ENCODE assay signal across 8 cellular contexts in the genomic region with DNA sequence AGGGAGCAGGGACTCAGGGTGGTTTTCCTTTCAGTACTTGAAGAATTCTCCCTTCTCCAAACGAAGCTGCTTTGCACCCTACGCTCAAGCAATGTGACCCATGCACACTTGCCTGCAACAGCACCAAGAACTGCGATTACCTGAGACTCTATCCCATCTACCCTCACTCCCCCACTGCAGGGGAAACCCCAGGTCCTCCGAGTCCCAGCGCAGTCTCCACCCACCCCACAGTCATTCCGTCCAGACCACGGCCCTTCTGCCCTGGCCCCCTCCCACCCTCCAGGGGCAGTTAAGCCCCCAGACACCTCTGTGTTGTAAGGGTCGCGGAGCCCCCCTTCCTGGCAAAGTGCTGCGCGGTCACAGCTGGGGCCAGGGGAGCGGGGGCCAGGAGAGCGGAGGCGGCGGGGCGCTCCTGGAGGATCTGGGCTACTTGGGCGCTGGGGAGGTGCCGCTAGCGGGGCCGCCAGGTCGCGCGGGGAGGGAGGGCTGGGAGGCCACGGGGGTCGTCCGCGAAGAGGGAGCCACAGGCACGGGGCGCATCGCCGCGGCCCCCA. TPM values are rescaled to one million over a fixed set of nuclear protein-coding genes. Genes with fewer than 3 reads are reported as not detected.
DNase-seq lines count a peak whose midpoint lies in the region; ATAC-seq and TF ChIP-seq lines count a peak whose summit lies in the region.
"Not testable (repeated sequence)": the region's sequence is repeated elsewhere in the genome, so short reads cannot be mapped to it uniquely, and the experiment has no call there.

No MANE protein-coding gene starts in this region.

- not testable (repeated sequence) for H3K27ac Mint-ChIP-seq in Calu3 (ENCODE audit: unreplicated experiment); activated CD4-positive, alpha-beta T cell treated with anti-CD3 and anti-CD28 coated beads for 36 hours
- H3K27ac Mint-ChIP-seq in central memory CD8-positive, alpha-beta T cell (ENCODE audit: low read depth): peak overlapping the region; percentile 22

- WGBS in hepatocyte (ENCODE audit: low lambda C conversion rate, missing lambda C conversion rate): 0% methylated on average over 1 of the region's 32 CpGs
- 0 to 4% (median 2%) methylated on average over 7 to 32 of the region's 32 CpGs for WGBS in stomach, 5 donors

- BruUV-seq in Calu3 (replicated peaks; lab: Mats Ljungman, UMichigan): not testable (repeated sequence)

- peak overlapping the region; percentile 63 for H3K4me3 Mint-ChIP-seq in Calu3 (ENCODE audit: low read depth, unreplicated experiment)
- H3K4me3 Mint-ChIP-seq in activated CD4-positive, alpha-beta T cell treated with anti-CD3 and anti-CD28 coated beads for 36 hours: peak overlapping the region; percentile 73
- peak overlapping the region; percentile 81 for H3K4me3 Mint-ChIP-seq in central memory CD8-positive, alpha-beta T cell

- intact Hi-C loops in Calu3 (cut with micrococcal nuclease; ENCODE audit: unreplicated experiment): loop anchor here (2.0 kb wide), 1 partner anchor 17 kb away; no protein-coding TSS in a partner anchor
- intact Hi-C loops in activated CD4-positive, alpha-beta T cell treated with anti-CD3 and anti-CD28 coated beads for 36 hours (cut with DNase I, micrococcal nuclease): loop anchor here in 1 of 2 experiments (1.0 kb wide), 1 partner anchor 176 kb away; no protein-coding TSS in a partner anchor
- intact Hi-C loops in stomach (cut with DNase I; ENCODE audit: low total_unique reads): not testable (repeated sequence)

- H4K20me1 ChIP-seq in hepatocyte (ENCODE audit: insufficient read depth, poor library complexity, severe bottlenecking); neural cell (ENCODE audit: insufficient read depth): not testable (repeated sequence)

- H3K9ac ChIP-seq in neural cell (ENCODE audit: low read length): peak overlapping the region; percentile 39

- H3K36me3 ChIP-seq in H7 (replicated peaks; ENCODE audit: control insufficient read depth, insufficient read depth, low read length); hepatocyte (replicated peaks; ENCODE audit: insufficient read depth, low read depth); neural cell (ENCODE audit: insufficient read depth, low read length); stomach: not testable (repeated sequence)

- not testable (repeated sequence) for H3K4me1 ChIP-seq in hepatocyte (ENCODE audit: insufficient read depth)
- H3K4me1 ChIP-seq in stomach: peaks cover 8 to 23% (median 16%) of the 10 kb centered on the region in 4 donors

- not testable (repeated sequence) for TF ChIP-seq POLR2A in stomach (IDR thresholded peaks at IDR 0.05)

- H3K27ac ChIP-seq in hepatocyte; neural cell (ENCODE audit: low read length): not testable (repeated sequence)
- peak overlapping the region in 2 of 5 donors; percentile 46 to 61 for H3K27ac ChIP-seq in stomach

- not testable (repeated sequence) for DNase-seq in Calu3; H7; activated CD4-positive, alpha-beta T cell treated with anti-CD3 and anti-CD28 coated beads for 36 hours; central memory CD8-positive, alpha-beta T cell (ENCODE audit: low spot score in 2 of 2); hepatocyte (ENCODE audit: low spot score); stomach

- peak overlapping the region; percentile 34 for H2AFZ ChIP-seq in hepatocyte
- not testable (repeated sequence) for H2AFZ ChIP-seq in neural cell (ENCODE audit: low read depth, low read length)

- H3K9me3 ChIP-seq in hepatocyte (ENCODE audit: low read depth); neural cell (ENCODE audit: low read length); stomach: not testable (repeated sequence)

- not testable (repeated sequence) for H3K4me1 Mint-ChIP-seq in Calu3 (ENCODE audit: low read depth, unreplicated experiment)
- H3K4me1 Mint-ChIP-seq in activated CD4-positive, alpha-beta T cell treated with anti-CD3 and anti-CD28 coated beads for 36 hours: peaks cover 14% of the 10 kb centered on the region
- H3K4me1 Mint-ChIP-seq in central memory CD8-positive, alpha-beta T cell: peaks cover 14% of the 10 kb centered on the region

- H3K36me3 Mint-ChIP-seq in Calu3 (ENCODE audit: insufficient read depth, unreplicated experiment); activated CD4-positive, alpha-beta T cell treated with anti-CD3 and anti-CD28 coated beads for 36 hours (ENCODE audit: low read depth); central memory CD8-positive, alpha-beta T cell (ENCODE audit: insufficient read depth): not testable (repeated sequence)

- H3K27me3 ChIP-seq in H7 (ENCODE audit: control insufficient read depth, insufficient read depth, low read length) (peaks cover 20% of the 10 kb centered on the region), neural cell (ENCODE audit: insufficient read depth, low read depth, low read length) (peaks cover 22% of the 10 kb centered on the region)
- H3K27me3 ChIP-seq in hepatocyte, stomach: not testable (repeated sequence)

- H3K4me3 ChIP-seq in H7 (ENCODE audit: insufficient read depth, low read depth, low read length) (peak overlapping the region; percentile 75), hepatocyte (peak overlapping the region; percentile 37), neural cell (ENCODE audit: low read length) (peak overlapping the region; percentile 62), stomach (peak overlapping the region; percentile 50 to 72 (median 58))

- not testable (repeated sequence) for H3K79me2 ChIP-seq in hepatocyte; neural cell (replicated peaks; ENCODE audit: insufficient read depth, low read length)

- peak; percentile 28 for ATAC-seq in HG03571 (IDR thresholded peaks at IDR 0.05; ENCODE audit: unreplicated experiment)
- peak; percentile 57 for ATAC-seq in activated CD4-positive, alpha-beta T cell treated with anti-CD3 and anti-CD28 coated beads for 36 hours
- peak; percentile 62 for ATAC-seq in central memory CD8-positive, alpha-beta T cell (replicated peaks; ENCODE audit: extremely low read depth, poor library complexity, severe bottlenecking)

- peak overlapping the region; percentile 85 for H3K4me2 ChIP-seq in hepatocyte
- not testable (repeated sequence) for H3K4me2 ChIP-seq in neural cell (ENCODE audit: low read length)

- not testable (repeated sequence) for TF ChIP-seq CTCF in Calu3 (IDR thresholded peaks at IDR 0.05; ENCODE audit: unreplicated experiment); hepatocyte (IDR thresholded peaks at IDR 0.05; ENCODE audit: poor library complexity); neural cell (IDR thresholded peaks at IDR 0.05; ENCODE audit: poor library complexity, severe bottlenecking); stomach (IDR thresholded peaks at IDR 0.05)

- H3K27me3 Mint-ChIP-seq in Calu3 (ENCODE audit: unreplicated experiment): peaks cover 43% of the 10 kb centered on the region
- not testable (repeated sequence) for H3K27me3 Mint-ChIP-seq in activated CD4-positive, alpha-beta T cell treated with anti-CD3 and anti-CD28 coated beads for 36 hours
- peaks cover 12% of the 10 kb centered on the region for H3K27me3 Mint-ChIP-seq in central memory CD8-positive, alpha-beta T cell

- TF ChIP-seq RAD21 in neural cell (conservative IDR thresholded peaks at IDR 0.05): not testable (repeated sequence)

- TF ChIP-seq EP300 in neural cell (conservative IDR thresholded peaks at IDR 0.05; ENCODE audit: poor library complexity, severe bottlenecking); stomach (IDR thresholded peaks at IDR 0.05): not testable (repeated sequence)

- CTCF ChIA-PET in Calu3 (lab: Charles Lee): interaction anchor here (1.6 kb wide), 1 partner anchor 177 kb away, joined by 8 read pairs; no protein-coding TSS in a partner anchor
- CTCF ChIA-PET in activated CD4-positive, alpha-beta T cell treated with anti-CD3 and anti-CD28 coated beads for 36 hours (lab: Charles Lee): interaction anchor here (1.1 to 2.4 kb wide), 2 partner anchors 77 to 177 kb away, joined by 3 to 7 read pairs; no protein-coding TSS in a partner anchor

- not testable (repeated sequence) for H3K9me3 Mint-ChIP-seq in Calu3 (ENCODE audit: low read depth, unreplicated experiment); activated CD4-positive, alpha-beta T cell treated with anti-CD3 and anti-CD28 coated beads for 36 hours (ENCODE audit: low read depth); central memory CD8-positive, alpha-beta T cell

- H3K9me2 ChIP-seq in hepatocyte (replicated peaks; ENCODE audit: insufficient read depth); neural cell (ENCODE audit: insufficient read depth, low read length): not testable (repeated sequence)

- POLR2A ChIA-PET in activated CD4-positive, alpha-beta T cell treated with anti-CD3 and anti-CD28 coated beads for 36 hours (lab: Charles Lee): not testable (repeated sequence)

- H3F3A ChIP-seq in neural cell (ENCODE audit: insufficient read depth, low read length, poor library complexity, severe bottlenecking): not testable (repeated sequence)

RNA-seq across cellular contexts. Expression of a gene that starts 59.9 kb away (rescaled TPM):
- 2.4 and 7.4 TPM in 2 replicates for total RNA-seq in Calu3 (2022)
- total RNA-seq in H7 (2014; rRNA removed; shearing (Covaris generic)): 0.89 TPM in 1 of 2 replicates, not detected in the other
- not detected for total RNA-seq in activated CD4-positive, alpha-beta T cell treated with anti-CD3 and anti-CD28 coated beads for 36 hours
- 2.2 and 2.7 TPM in 2 replicates for total RNA-seq in hepatocyte
- 10.0 and 11.0 TPM in 2 replicates for polyA plus RNA-seq in hepatocyte
- not detected in 2 replicates for polyA plus RNA-seq in neural cell
- polyA minus RNA-seq in neural cell: not detected in 2 replicates
- 100 to 1,000 TPM in 1 of 5 donors, 10 to 100 TPM in 1, not detected in 3; 41.6 to 130 TPM for total RNA-seq in stomach
- 10 to 100 TPM in 2 of 3 donors, not detected in 1; 19.0 to 65.5 TPM for polyA plus RNA-seq in stomach
